In the genomic region with DNA sequence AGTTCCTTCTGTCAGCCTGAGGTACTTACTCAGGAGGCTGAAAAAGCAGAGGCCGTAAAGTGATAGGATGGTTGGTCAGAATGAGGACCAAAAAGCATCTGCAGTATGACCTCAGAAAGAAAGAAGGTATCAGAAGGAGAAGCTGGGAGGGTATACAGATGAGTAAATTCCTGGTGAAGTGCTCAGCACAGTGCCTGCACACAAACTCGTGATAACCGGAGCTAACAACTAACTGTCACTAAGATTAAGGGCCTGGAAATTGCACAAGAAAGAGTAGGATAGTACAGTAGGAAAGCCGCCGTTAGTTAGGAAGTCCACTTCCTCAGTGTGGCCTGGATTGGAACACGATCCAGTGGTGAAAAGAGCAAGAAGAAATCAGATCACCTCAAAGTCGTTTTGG, we compare ENCODE assay signal across 13 cellular contexts.
"Had no signal": no experiment of that assay in that cellular context is flagged by ENCODE, and none has a peak within 500 bp of the region (broad histone marks: within the 10 kb centered on the region; RNA-seq: fewer than 3 reads in every experiment).

No MANE protein-coding gene starts in this region.

- H3K27ac Mint-ChIP-seq: activated CD4-positive, alpha-beta T cell treated with anti-CD3 and anti-CD28 coated beads, Interleukin-2, amount 10 ng/mL, durations not matched to agents 24 days and 14 days; activated naive CD4-positive, alpha-beta T cell treated with anti-CD3 and anti-CD28 coated beads, Interleukin-2, amount 10 ng/mL, durations not matched to agents 7 days and 5 days; T-helper 2 cell treated with Interferon-gamma antibody and Interleukin-4, amounts not matched to agents 5 μg/mL and 100 μg/mL, for 36 hours had no signal

- H3K4me1 Mint-ChIP-seq: nephron had no signal

- H3K27ac ChIP-seq: thoracic aorta, upper lobe of right lung had no signal

- H3K4me3 Mint-ChIP-seq: activated CD4-positive, alpha-beta T cell treated with anti-CD3 and anti-CD28 coated beads, Interleukin-2, amount 10 ng/mL, durations not matched to agents 24 days and 14 days; activated naive CD4-positive, alpha-beta T cell treated with anti-CD3 and anti-CD28 coated beads, Interleukin-2, amount 10 ng/mL, durations not matched to agents 7 days and 5 days; nephron; T-helper 2 cell treated with Interferon-gamma antibody and Interleukin-4, amounts not matched to agents 5 μg/mL and 100 μg/mL, for 36 hours had no signal

- H3K9me3 Mint-ChIP-seq: activated CD4-positive, alpha-beta T cell treated with anti-CD3 and anti-CD28 coated beads, Interleukin-2, amount 10 ng/mL, durations not matched to agents 24 days and 14 days; T-helper 2 cell treated with Interferon-gamma antibody and Interleukin-4, amounts not matched to agents 5 μg/mL and 100 μg/mL, for 36 hours had no signal

- H3K9me3 ChIP-seq: thoracic aorta, upper lobe of right lung had no signal

- H3K4me3 ChIP-seq: thoracic aorta, upper lobe of right lung had no signal

- H3K27me3 ChIP-seq: upper lobe of right lung had no signal

- H3K27me3 Mint-ChIP-seq: activated CD4-positive, alpha-beta T cell treated with anti-CD3 and anti-CD28 coated beads, Interleukin-2, amount 10 ng/mL, durations not matched to agents 24 days and 14 days; activated naive CD4-positive, alpha-beta T cell treated with anti-CD3 and anti-CD28 coated beads, Interleukin-2, amount 10 ng/mL, durations not matched to agents 7 days and 5 days had no signal

- DNase-seq: activated CD4-positive, alpha-beta T cell treated with anti-CD3 and anti-CD28 coated beads, Interleukin-2, amount 10 ng/mL, durations not matched to agents 24 days and 14 days; activated CD4-positive, CD25-positive, alpha-beta regulatory T cell; activated naive CD4-positive, alpha-beta T cell treated with anti-CD3 and anti-CD28 coated beads, Interleukin-2, amount 10 ng/mL, durations not matched to agents 7 days and 5 days; activated T-cell treated with anti-CD3 and anti-CD28 coated beads for 4 hours; erythroblast; hippocampal formation; occipital lobe; stimulated activated CD4-positive, alpha-beta T cell treated with anti-CD3 and anti-CD28 coated beads, Interleukin-12 subunit alpha, Interleukin-12 subunit beta, amount 100 ng/mL, for 4 hours; stimulated activated CD4-positive, alpha-beta T cell treated with anti-CD3 and anti-CD28 coated beads, Interleukin-2, amount 100 ng/mL, for 24 hours; upper lobe of right lung had no signal
